ENCODE assay signal across 8 cellular contexts in genomic region chr7:43647772-43648643, GRCh38.
DNase-seq lines count a peak whose midpoint lies in the region; ATAC-seq and TF ChIP-seq lines count a peak whose summit lies in the region.

No MANE protein-coding gene starts in this region.

- CTCF ChIA-PET in activated naive CD4-positive, alpha-beta T cell treated with anti-CD3 and anti-CD28 coated beads for 36 hours (lab: Charles Lee), result interaction anchor here (0.6 to 10.7 kb wide), 18 partner anchors 8 to 718 kb away, joined by 3 to 172 read pairs (median 4); partner anchors contain the start of gene STK17A

- intact Hi-C loops in activated naive CD4-positive, alpha-beta T cell treated with anti-CD3 and anti-CD28 coated beads for 36 hours (cut with micrococcal nuclease), result loop anchor here (1.0 to 5.0 kb wide), 12 partner anchors 11 to 1766 kb away; no protein-coding TSS in a partner anchor

- H3K27ac Mint-ChIP-seq in activated naive CD4-positive, alpha-beta T cell treated with anti-CD3 and anti-CD28 coated beads for 36 hours, result peak overlapping the region; percentile 98

- no peaks in the 10 kb centered on the region for H3K9me3 ChIP-seq in neutrophil

- peaks cover 38% of the 10 kb centered on the region for H3K4me1 ChIP-seq in foreskin keratinocyte
- peaks cover 78 to 93% of the 10 kb centered on the region in 2 experiments for H3K4me1 ChIP-seq in neutrophil (ENCODE audit: control insufficient read depth in 1 of 2, insufficient read depth in 1 of 2, low read depth in 1 of 2, low read length in 1 of 2)

- H3K27me3 ChIP-seq in foreskin keratinocyte (no peaks in the 10 kb centered on the region), neutrophil (no peaks in the 10 kb centered on the region)

- H3K36me3 Mint-ChIP-seq in activated naive CD4-positive, alpha-beta T cell treated with anti-CD3 and anti-CD28 coated beads for 36 hours (ENCODE audit: low read depth), result peaks cover 41% of the 10 kb centered on the region

- H3K9me3 Mint-ChIP-seq in activated naive CD4-positive, alpha-beta T cell treated with anti-CD3 and anti-CD28 coated beads for 36 hours, result no peaks in the 10 kb centered on the region

- no peaks in the 10 kb centered on the region for H3K27me3 Mint-ChIP-seq in activated naive CD4-positive, alpha-beta T cell treated with anti-CD3 and anti-CD28 coated beads for 36 hours (ENCODE audit: low read depth)

- peak overlapping the region; percentile 58 to 67 for H3K4me3 ChIP-seq in neutrophil (ENCODE audit: low read depth in 1 of 2, low read length in 1 of 2)

- TF ChIP-seq CTCF in foreskin keratinocyte (conservative IDR thresholded peaks at IDR 0.05) (no peak), neutrophil (IDR thresholded peaks at IDR 0.05) (no peak)

- H3K27ac ChIP-seq in foreskin keratinocyte (peak overlapping the region; percentile 84), neutrophil (peak overlapping the region; percentile 96)

- ATAC-seq in HG03095 (IDR thresholded peaks at IDR 0.05; ENCODE audit: unreplicated experiment) (peak; percentile 4), foreskin keratinocyte (peak; percentile 85)

- DNase-seq in activated T-cell treated with anti-CD3 and anti-CD28 coated beads for 24 hours (ENCODE audit: low read depth) (peak; percentile 58), activated T-cell treated with anti-CD3 and anti-CD28 coated beads for 4 hours (no peak), NOMO-1 (lab: John Stamatoyannopoulos, UW; ENCODE audit: unreplicated experiment in 2 of 2) (peak; percentile 15 to 38), foreskin keratinocyte (peak; percentile 96 to 97), iPS-NIHi11 (ENCODE audit: low spot score) (no peak)
- DNase-seq in activated naive CD4-positive, alpha-beta T cell treated with anti-CD3 and anti-CD28 coated beads for 36 hours, result peak; percentile 87

- peaks cover 95% of the 10 kb centered on the region for H3K4me1 Mint-ChIP-seq in activated naive CD4-positive, alpha-beta T cell treated with anti-CD3 and anti-CD28 coated beads for 36 hours (ENCODE audit: low read depth)

- peaks cover 13% of the 10 kb centered on the region for H3K36me3 ChIP-seq in neutrophil

- peak overlapping the region; percentile 62 for H3K4me3 Mint-ChIP-seq in activated naive CD4-positive, alpha-beta T cell treated with anti-CD3 and anti-CD28 coated beads for 36 hours

Comparison
In these comparisons a context has a peak if more than half of its experiments do, and no peak if none do; other contexts are left out.
1. DNase-seq: peak in activated T-cell treated with anti-CD3 and anti-CD28 coated beads for 24 hours (single experiment), NOMO-1 (2 of 2), activated naive CD4-positive, alpha-beta T cell treated with anti-CD3 and anti-CD28 coated beads for 36 hours (single experiment) and foreskin keratinocyte (2 of 2); none in activated T-cell treated with anti-CD3 and anti-CD28 coated beads for 4 hours (single experiment) and iPS-NIHi11 (single experiment).